Comparison of ENCODE assay signal across 8 cellular contexts in genomic region chr17:40070895-40071719, GRCh38. TPM values are rescaled to one million over a fixed set of nuclear protein-coding genes. Genes with fewer than 3 reads are reported as not detected.
DNase-seq lines count a peak whose midpoint lies in the region; ATAC-seq and TF ChIP-seq lines count a peak whose summit lies in the region.

No MANE protein-coding gene starts in this region.

- peaks cover 51% of the 10 kb centered on the region for H3K4me1 Mint-ChIP-seq in activated CD4-positive, alpha-beta memory T cell treated with anti-CD3 and anti-CD28 coated beads for 36 hours (ENCODE audit: low read depth)
- H3K4me1 Mint-ChIP-seq in activated CD4-positive, alpha-beta memory T cell treated with anti-CD3 and anti-CD28 coated beads, Interleukin-2, amount 10 ng/mL, durations not matched to agents 7 days and 5 days = peaks cover 36% of the 10 kb centered on the region
- H3K4me1 Mint-ChIP-seq in central memory CD8-positive, alpha-beta T cell = peaks cover 71% of the 10 kb centered on the region

- H3K9me3 Mint-ChIP-seq in activated CD4-positive, alpha-beta memory T cell treated with anti-CD3 and anti-CD28 coated beads for 36 hours = no peaks in the 10 kb centered on the region
- H3K9me3 Mint-ChIP-seq in activated CD4-positive, alpha-beta memory T cell treated with anti-CD3 and anti-CD28 coated beads, Interleukin-2, amount 10 ng/mL, durations not matched to agents 7 days and 5 days = no peaks in the 10 kb centered on the region
- no peaks in the 10 kb centered on the region for H3K9me3 Mint-ChIP-seq in central memory CD8-positive, alpha-beta T cell

- WGBS in tibial nerve, 2 donors = 19 to 32% methylated on average over 14 to 17 of the region's 17 CpGs

- CTCF ChIA-PET in activated CD4-positive, alpha-beta memory T cell treated with anti-CD3 and anti-CD28 coated beads for 36 hours (lab: Charles Lee) = interaction anchor here (1.3 kb wide), 1 partner anchor 15 kb away, joined by 7 read pairs; no protein-coding TSS in a partner anchor
- CTCF ChIA-PET in activated CD4-positive, alpha-beta memory T cell treated with anti-CD3 and anti-CD28 coated beads, Interleukin-2, amount 10 ng/mL, durations not matched to agents 7 days and 5 days (lab: Charles Lee) = interaction anchor here (3.5 kb wide), 1 partner anchor 41 kb away, joined by 21 read pairs; no protein-coding TSS in a partner anchor

- TF ChIP-seq POLR2A in tibial nerve (IDR thresholded peaks at IDR 0.05) = no peak

- H3K27ac ChIP-seq in mucosa of rectum (ENCODE audit: low read depth in 2 of 2, low read length in 2 of 2) (peak overlapping the region; percentile 96 to 98), tibial nerve (peak overlapping the region; percentile 94 to 98 (median 96))

- POLR2A ChIA-PET in activated CD4-positive, alpha-beta memory T cell treated with anti-CD3 and anti-CD28 coated beads for 36 hours (lab: Charles Lee) = interaction anchor here (1.0 kb wide), 1 partner anchor 69 kb away, joined by 3 read pairs; the partner anchor contains the start of gene CASC3
- POLR2A ChIA-PET in activated CD4-positive, alpha-beta memory T cell treated with anti-CD3 and anti-CD28 coated beads, Interleukin-2, amount 10 ng/mL, durations not matched to agents 7 days and 5 days (lab: Charles Lee) = no interaction called here

- no peak for TF ChIP-seq CTCF in tibial nerve (IDR thresholded peaks at IDR 0.05)

- no peak for DNase-seq in activated CD4-positive, alpha-beta memory T cell treated with anti-CD3 and anti-CD28 coated beads for 36 hours
- no peak for DNase-seq in activated CD4-positive, alpha-beta memory T cell treated with anti-CD3 and anti-CD28 coated beads, Interleukin-2, amount 10 ng/mL, durations not matched to agents 7 days and 5 days
- DNase-seq in central memory CD8-positive, alpha-beta T cell (ENCODE audit: low spot score in 2 of 2) = no peak
- peak; percentile 50 to 72 for DNase-seq in tibial nerve (ENCODE audit: low spot score in 2 of 2)
- no peak for DNase-seq in DMS114 treated with DMSO at 0.1 percent for 48 hours (lab: John Stamatoyannopoulos, UW; ENCODE audit: unreplicated experiment)
- DNase-seq in NCI-H446 treated with DMSO at 0.1 percent for 48 hours (lab: John Stamatoyannopoulos, UW) = no peak

- peaks cover 0 to 6% of the 10 kb centered on the region in 2 donors for H3K36me3 ChIP-seq in mucosa of rectum (ENCODE audit: control insufficient read depth in 2 of 2, insufficient read depth in 2 of 2, low read length in 2 of 2)
- H3K36me3 ChIP-seq in tibial nerve = peaks cover 0 to 7% (median 0%) of the 10 kb centered on the region in 3 donors

- peaks cover 81 to 89% of the 10 kb centered on the region in 2 donors for H3K4me1 ChIP-seq in mucosa of rectum (ENCODE audit: control insufficient read depth in 2 of 2, insufficient read depth in 2 of 2, low read length in 2 of 2)
- H3K4me1 ChIP-seq in tibial nerve = peaks cover 14 to 99% (median 94%) of the 10 kb centered on the region in 4 donors

- H3K4me3 Mint-ChIP-seq in activated CD4-positive, alpha-beta memory T cell treated with anti-CD3 and anti-CD28 coated beads for 36 hours = no peak overlapping the region
- no peak overlapping the region for H3K4me3 Mint-ChIP-seq in activated CD4-positive, alpha-beta memory T cell treated with anti-CD3 and anti-CD28 coated beads, Interleukin-2, amount 10 ng/mL, durations not matched to agents 7 days and 5 days
- peak overlapping the region; percentile 72 for H3K4me3 Mint-ChIP-seq in central memory CD8-positive, alpha-beta T cell

- H3K27me3 ChIP-seq in mucosa of rectum (ENCODE audit: control insufficient read depth in 2 of 2, insufficient read depth in 2 of 2, low read length in 2 of 2) = no peaks in the 10 kb centered on the region
- H3K27me3 ChIP-seq in tibial nerve = no peaks in the 10 kb centered on the region

- H3K9me3 ChIP-seq in mucosa of rectum (ENCODE audit: control insufficient read depth in 2 of 2, low read length in 2 of 2) (no peaks in the 10 kb centered on the region), tibial nerve (no peaks in the 10 kb centered on the region)

- H3K9ac ChIP-seq in mucosa of rectum (ENCODE audit: low read depth in 1 of 2, low read length in 2 of 2) = peak overlapping the region; percentile 71 to 72

- no peak for ATAC-seq in central memory CD8-positive, alpha-beta T cell (replicated peaks; ENCODE audit: extremely low read depth, poor library complexity, severe bottlenecking)
- ATAC-seq in GM19467 (IDR thresholded peaks at IDR 0.05; ENCODE audit: unreplicated experiment) = no peak

- H3K36me3 Mint-ChIP-seq in activated CD4-positive, alpha-beta memory T cell treated with anti-CD3 and anti-CD28 coated beads for 36 hours = no peaks in the 10 kb centered on the region
- no peaks in the 10 kb centered on the region for H3K36me3 Mint-ChIP-seq in activated CD4-positive, alpha-beta memory T cell treated with anti-CD3 and anti-CD28 coated beads, Interleukin-2, amount 10 ng/mL, durations not matched to agents 7 days and 5 days (ENCODE audit: low read depth)
- peaks cover 8% of the 10 kb centered on the region for H3K36me3 Mint-ChIP-seq in central memory CD8-positive, alpha-beta T cell (ENCODE audit: insufficient read depth)

- intact Hi-C loops in activated CD4-positive, alpha-beta memory T cell treated with anti-CD3 and anti-CD28 coated beads for 36 hours (cut with micrococcal nuclease) = no loop called here

- TF ChIP-seq EP300 in tibial nerve (IDR thresholded peaks at IDR 0.05) = no peak

- no peaks in the 10 kb centered on the region for H3K27me3 Mint-ChIP-seq in activated CD4-positive, alpha-beta memory T cell treated with anti-CD3 and anti-CD28 coated beads for 36 hours
- no peaks in the 10 kb centered on the region for H3K27me3 Mint-ChIP-seq in activated CD4-positive, alpha-beta memory T cell treated with anti-CD3 and anti-CD28 coated beads, Interleukin-2, amount 10 ng/mL, durations not matched to agents 7 days and 5 days
- no peaks in the 10 kb centered on the region for H3K27me3 Mint-ChIP-seq in central memory CD8-positive, alpha-beta T cell

- H3K27ac Mint-ChIP-seq in activated CD4-positive, alpha-beta memory T cell treated with anti-CD3 and anti-CD28 coated beads for 36 hours = peak overlapping the region; percentile 13
- no peak overlapping the region for H3K27ac Mint-ChIP-seq in activated CD4-positive, alpha-beta memory T cell treated with anti-CD3 and anti-CD28 coated beads, Interleukin-2, amount 10 ng/mL, durations not matched to agents 7 days and 5 days
- peak overlapping the region; percentile 86 for H3K27ac Mint-ChIP-seq in central memory CD8-positive, alpha-beta T cell (ENCODE audit: low read depth)

- H3K4me3 ChIP-seq in mucosa of rectum (ENCODE audit: low read length in 2 of 2) (peak overlapping the region; percentile 48 to 62), tibial nerve (peak overlapping the region; percentile 10 to 17 (median 16))

RNA-seq across cellular contexts. Expression of gene THRA, which starts 8.3 kb away (rescaled TPM):
- 10 to 100 TPM; 12.5 to 13.4 TPM for total RNA-seq in activated CD4-positive, alpha-beta memory T cell treated with anti-CD3 and anti-CD28 coated beads for 36 hours
- total RNA-seq in activated CD4-positive, alpha-beta memory T cell treated with anti-CD3 and anti-CD28 coated beads, Interleukin-2, amount 10 ng/mL, durations not matched to agents 7 days and 5 days = 1 to 10 TPM; 8.4 TPM
- total RNA-seq in tibial nerve = 10 to 100 TPM; 65.4 to 86.1 (median 78.4) TPM

RNA-seq across cellular contexts. Expression of gene MED24, which starts 16.9 kb away (rescaled TPM):
- 10 to 100 TPM; 89.2 to 99.9 TPM for total RNA-seq in activated CD4-positive, alpha-beta memory T cell treated with anti-CD3 and anti-CD28 coated beads for 36 hours
- 10 to 100 TPM; 82.2 to 84.2 TPM for total RNA-seq in activated CD4-positive, alpha-beta memory T cell treated with anti-CD3 and anti-CD28 coated beads, Interleukin-2, amount 10 ng/mL, durations not matched to agents 7 days and 5 days
- total RNA-seq in tibial nerve = 100 to 1,000 TPM in 2 of 4 donors, 10 to 100 TPM in 2; 55.1 to 146 (median 84.6) TPM

RNA-seq across cellular contexts. Expression of gene NR1D1, which starts 29.3 kb away (rescaled TPM):
- total RNA-seq in activated CD4-positive, alpha-beta memory T cell treated with anti-CD3 and anti-CD28 coated beads for 36 hours = 1 to 10 TPM; 6.7 to 7.3 TPM
- total RNA-seq in activated CD4-positive, alpha-beta memory T cell treated with anti-CD3 and anti-CD28 coated beads, Interleukin-2, amount 10 ng/mL, durations not matched to agents 7 days and 5 days = 1 to 10 TPM; 5.2 to 5.9 TPM
- total RNA-seq in tibial nerve = 10 to 100 TPM; 16.8 to 48.2 (median 21.0) TPM

RNA-seq across cellular contexts. Expression of gene MSL1, which starts 50.7 kb away (rescaled TPM):
- total RNA-seq in activated CD4-positive, alpha-beta memory T cell treated with anti-CD3 and anti-CD28 coated beads for 36 hours = 10 to 100 TPM; 77.9 to 80.6 TPM
- 100 to 1,000 TPM; 102 to 103 TPM for total RNA-seq in activated CD4-positive, alpha-beta memory T cell treated with anti-CD3 and anti-CD28 coated beads, Interleukin-2, amount 10 ng/mL, durations not matched to agents 7 days and 5 days
- 100 to 1,000 TPM in 3 of 4 donors, 10 to 100 TPM in 1; 78.0 to 113 (median 107) TPM for total RNA-seq in tibial nerve

RNA-seq across cellular contexts. Expression of gene CSF3, which starts 55.9 kb away (rescaled TPM):
- not detected for total RNA-seq in activated CD4-positive, alpha-beta memory T cell treated with anti-CD3 and anti-CD28 coated beads for 36 hours
- not detected for total RNA-seq in activated CD4-positive, alpha-beta memory T cell treated with anti-CD3 and anti-CD28 coated beads, Interleukin-2, amount 10 ng/mL, durations not matched to agents 7 days and 5 days
- total RNA-seq in tibial nerve = 1 to 10 TPM in 1 of 4 donors, under 1 TPM in 1, not detected in 2; 0.59 to 2.1 TPM

Comparison
In these comparisons a context has a peak if more than half of its experiments do, and no peak if none do; other contexts are left out.
1. DNase-seq: peak in tibial nerve (2 of 2); none in activated CD4-positive, alpha-beta memory T cell treated with anti-CD3 and anti-CD28 coated beads for 36 hours (single experiment), activated CD4-positive, alpha-beta memory T cell treated with anti-CD3 and anti-CD28 coated beads, Interleukin-2, amount 10 ng/mL, durations not matched to agents 7 days and 5 days (single experiment), central memory CD8-positive, alpha-beta T cell (0 of 2), DMS114 treated with DMSO at 0.1 percent for 48 hours (single experiment) and NCI-H446 treated with DMSO at 0.1 percent for 48 hours (single experiment).
2. RNA of gene THRA, which starts 8.3 kb away (total RNA-seq): 65.4 to 86.1 TPM in tibial nerve; 12.5 to 13.4 TPM in activated CD4-positive, alpha-beta memory T cell treated with anti-CD3 and anti-CD28 coated beads for 36 hours and 8.4 TPM in activated CD4-positive, alpha-beta memory T cell treated with anti-CD3 and anti-CD28 coated beads, Interleukin-2, amount 10 ng/mL, durations not matched to agents 7 days and 5 days; every median in the first group is over 4 times any median in the second.